Comparison of ENCODE assay signal across 1 cellular context in the genomic region with DNA sequence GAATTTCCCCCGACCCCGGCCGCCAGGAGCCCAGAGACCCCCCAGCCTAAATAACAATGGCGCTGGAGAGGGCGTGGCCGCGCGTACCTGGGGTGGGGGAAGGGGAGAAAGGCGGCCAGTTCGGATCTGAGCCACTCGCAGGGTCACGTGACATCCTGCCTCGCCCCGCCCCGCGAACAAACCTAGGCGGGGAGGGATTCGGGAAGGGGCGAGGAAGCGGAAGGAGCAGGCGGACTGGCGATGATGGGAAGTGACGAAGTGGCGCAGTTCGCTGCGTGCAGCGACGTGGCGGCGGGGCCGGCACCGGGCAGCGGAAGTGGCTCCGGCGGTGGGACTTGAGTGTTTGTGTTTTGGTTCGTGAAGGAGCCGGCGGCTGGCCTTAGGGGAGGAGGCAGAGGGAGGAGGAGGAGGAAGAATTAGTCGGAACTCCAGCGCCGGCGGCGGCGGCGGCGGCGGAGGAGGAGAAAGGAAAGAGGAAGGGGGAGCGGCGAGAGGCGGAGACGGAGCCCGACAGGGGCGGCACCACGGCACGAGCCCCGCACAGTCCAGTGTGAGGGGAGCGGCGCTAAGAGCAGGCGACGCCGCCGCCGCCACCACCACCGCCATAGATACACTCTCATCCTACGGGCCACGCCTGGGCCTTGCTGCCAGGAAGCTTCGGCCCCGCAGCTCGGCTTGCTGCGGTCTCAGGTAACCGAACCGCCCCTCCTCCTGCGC.
TF ChIP-seq lines count a peak whose summit lies in the region.

A gene with protein sequence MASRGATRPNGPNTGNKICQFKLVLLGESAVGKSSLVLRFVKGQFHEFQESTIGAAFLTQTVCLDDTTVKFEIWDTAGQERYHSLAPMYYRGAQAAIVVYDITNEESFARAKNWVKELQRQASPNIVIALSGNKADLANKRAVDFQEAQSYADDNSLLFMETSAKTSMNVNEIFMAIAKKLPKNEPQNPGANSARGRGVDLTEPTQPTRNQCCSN (plus strand): TSS at position 266 of the 717 bp plus-strand sequence. CDS start 3,802 bp downstream, outside the sequence.

TF ChIP-seq in K562, 482 proteins besides CTCF, POLR2A, EP300 and RAD21 (continued from another document and continues in another):
- TF ChIP-seq, protein P1, sequence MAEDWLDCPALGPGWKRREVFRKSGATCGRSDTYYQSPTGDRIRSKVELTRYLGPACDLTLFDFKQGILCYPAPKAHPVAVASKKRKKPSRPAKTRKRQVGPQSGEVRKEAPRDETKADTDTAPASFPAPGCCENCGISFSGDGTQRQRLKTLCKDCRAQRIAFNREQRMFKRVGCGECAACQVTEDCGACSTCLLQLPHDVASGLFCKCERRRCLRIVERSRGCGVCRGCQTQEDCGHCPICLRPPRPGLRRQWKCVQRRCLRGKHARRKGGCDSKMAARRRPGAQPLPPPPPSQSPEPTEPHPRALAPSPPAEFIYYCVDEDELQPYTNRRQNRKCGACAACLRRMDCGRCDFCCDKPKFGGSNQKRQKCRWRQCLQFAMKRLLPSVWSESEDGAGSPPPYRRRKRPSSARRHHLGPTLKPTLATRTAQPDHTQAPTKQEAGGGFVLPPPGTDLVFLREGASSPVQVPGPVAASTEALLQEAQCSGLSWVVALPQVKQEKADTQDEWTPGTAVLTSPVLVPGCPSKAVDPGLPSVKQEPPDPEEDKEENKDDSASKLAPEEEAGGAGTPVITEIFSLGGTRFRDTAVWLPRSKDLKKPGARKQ (CRISPR knock-in tag; IDR thresholded peaks at IDR 0.05): no peak
- TF ChIP-seq, protein P2, sequence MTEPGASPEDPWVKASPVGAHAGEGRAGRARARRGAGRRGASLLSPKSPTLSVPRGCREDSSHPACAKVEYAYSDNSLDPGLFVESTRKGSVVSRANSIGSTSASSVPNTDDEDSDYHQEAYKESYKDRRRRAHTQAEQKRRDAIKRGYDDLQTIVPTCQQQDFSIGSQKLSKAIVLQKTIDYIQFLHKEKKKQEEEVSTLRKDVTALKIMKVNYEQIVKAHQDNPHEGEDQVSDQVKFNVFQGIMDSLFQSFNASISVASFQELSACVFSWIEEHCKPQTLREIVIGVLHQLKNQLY (CRISPR knock-in tag; conservative IDR thresholded peaks at IDR 0.05): 0 out of 4 replicates have a peak, but pooled peaks of 1 of the 2 experiments have one; percentile 1
- TF ChIP-seq, protein P3, sequence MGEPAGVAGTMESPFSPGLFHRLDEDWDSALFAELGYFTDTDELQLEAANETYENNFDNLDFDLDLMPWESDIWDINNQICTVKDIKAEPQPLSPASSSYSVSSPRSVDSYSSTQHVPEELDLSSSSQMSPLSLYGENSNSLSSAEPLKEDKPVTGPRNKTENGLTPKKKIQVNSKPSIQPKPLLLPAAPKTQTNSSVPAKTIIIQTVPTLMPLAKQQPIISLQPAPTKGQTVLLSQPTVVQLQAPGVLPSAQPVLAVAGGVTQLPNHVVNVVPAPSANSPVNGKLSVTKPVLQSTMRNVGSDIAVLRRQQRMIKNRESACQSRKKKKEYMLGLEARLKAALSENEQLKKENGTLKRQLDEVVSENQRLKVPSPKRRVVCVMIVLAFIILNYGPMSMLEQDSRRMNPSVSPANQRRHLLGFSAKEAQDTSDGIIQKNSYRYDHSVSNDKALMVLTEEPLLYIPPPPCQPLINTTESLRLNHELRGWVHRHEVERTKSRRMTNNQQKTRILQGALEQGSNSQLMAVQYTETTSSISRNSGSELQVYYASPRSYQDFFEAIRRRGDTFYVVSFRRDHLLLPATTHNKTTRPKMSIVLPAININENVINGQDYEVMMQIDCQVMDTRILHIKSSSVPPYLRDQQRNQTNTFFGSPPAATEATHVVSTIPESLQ (CRISPR knock-in tag; IDR thresholded peaks at IDR 0.05): 0 out of 2 replicates have a peak, but pooled peaks have one; percentile 32
- TF ChIP-seq TAF9B (IDR thresholded peaks at IDR 0.05; ENCODE audit: partially characterized antibody) (peak; percentile 90), PHF21A (IDR thresholded peaks at IDR 0.05; ENCODE audit: borderline replicate concordance, low read depth) (no peak; the same call in 1 of the 2 replicates), TRIM24 (IDR thresholded peaks at IDR 0.05) (peak in 1 of 2 experiments; percentile 89; a peak in 2 of 4 replicates), ZSCAN32 (CRISPR knock-in tag; IDR thresholded peaks at IDR 0.05) (0 out of 2 replicates have a peak, but pooled peaks have one; percentile 54), CREBBP (IDR thresholded peaks at IDR 0.05; ENCODE audit: low read depth, low read length) (no peak), MTA2 (IDR thresholded peaks at IDR 0.05; ENCODE audit: low read depth) (no peak), NFIC (IDR thresholded peaks at IDR 0.05) (peak; percentile 21; the same call in 1 of the 2 replicates), ZNF695 (CRISPR knock-in tag; IDR thresholded peaks at IDR 0.05) (no peak), KLF16 (IDR thresholded peaks at IDR 0.05) (0 out of 2 replicates have a peak, but pooled peaks have one; percentile 50), KLF1 (tag; IDR thresholded peaks at IDR 0.05) (peak; percentile 92), ZNF780A (CRISPR knock-in tag; IDR thresholded peaks at IDR 0.05) (no peak), SMAD1 (IDR thresholded peaks at IDR 0.05; ENCODE audit: low read depth, low read length, partially characterized antibody) (peak; percentile 44), PURB (CRISPR knock-in tag; IDR thresholded peaks at IDR 0.05; ENCODE audit: low read depth) (no peak), KDM5B (IDR thresholded peaks at IDR 0.05; ENCODE audit: insufficient replicate concordance, low read depth, low read length) (peak; percentile 74), HDAC2 (IDR thresholded peaks at IDR 0.05) (0 out of 2 replicates have a peak, but pooled peaks have one; percentile 35), FOXA3 (CRISPR knock-in tag; conservative IDR thresholded peaks at IDR 0.05 in 1 of 2, IDR thresholded peaks at IDR 0.05 in 1 of 2) (peak in 1 of 2 experiments; percentile 59; a peak in 1 of 4 replicates), PPARD (CRISPR knock-in tag; IDR thresholded peaks at IDR 0.05) (no peak), CBX3 (IDR thresholded peaks at IDR 0.05; ENCODE audit: borderline replicate concordance in 1 of 2, low read length in 2 of 2) (peak in 1 of 2 experiments; percentile 66; a peak in 1 of 3 replicates), HDAC6 (IDR thresholded peaks at IDR 0.05; ENCODE audit: low read depth, low read length) (no peak), FOXK2 (conservative IDR thresholded peaks at IDR 0.05 in 1 of 2, IDR thresholded peaks at IDR 0.05 in 1 of 2; ENCODE audit: low read depth in 2 of 2) (peak; percentile 91 to 97), DMBX1 (CRISPR knock-in tag; IDR thresholded peaks at IDR 0.05; ENCODE audit: borderline replicate concordance) (no peak; the same call in 1 of the 2 replicates), CCNT2 (IDR thresholded peaks at IDR 0.05; ENCODE audit: borderline replicate concordance, extremely low read depth, insufficient read length, low read depth, low read length) (peak; percentile 67)
- TF ChIP-seq, protein P4, sequence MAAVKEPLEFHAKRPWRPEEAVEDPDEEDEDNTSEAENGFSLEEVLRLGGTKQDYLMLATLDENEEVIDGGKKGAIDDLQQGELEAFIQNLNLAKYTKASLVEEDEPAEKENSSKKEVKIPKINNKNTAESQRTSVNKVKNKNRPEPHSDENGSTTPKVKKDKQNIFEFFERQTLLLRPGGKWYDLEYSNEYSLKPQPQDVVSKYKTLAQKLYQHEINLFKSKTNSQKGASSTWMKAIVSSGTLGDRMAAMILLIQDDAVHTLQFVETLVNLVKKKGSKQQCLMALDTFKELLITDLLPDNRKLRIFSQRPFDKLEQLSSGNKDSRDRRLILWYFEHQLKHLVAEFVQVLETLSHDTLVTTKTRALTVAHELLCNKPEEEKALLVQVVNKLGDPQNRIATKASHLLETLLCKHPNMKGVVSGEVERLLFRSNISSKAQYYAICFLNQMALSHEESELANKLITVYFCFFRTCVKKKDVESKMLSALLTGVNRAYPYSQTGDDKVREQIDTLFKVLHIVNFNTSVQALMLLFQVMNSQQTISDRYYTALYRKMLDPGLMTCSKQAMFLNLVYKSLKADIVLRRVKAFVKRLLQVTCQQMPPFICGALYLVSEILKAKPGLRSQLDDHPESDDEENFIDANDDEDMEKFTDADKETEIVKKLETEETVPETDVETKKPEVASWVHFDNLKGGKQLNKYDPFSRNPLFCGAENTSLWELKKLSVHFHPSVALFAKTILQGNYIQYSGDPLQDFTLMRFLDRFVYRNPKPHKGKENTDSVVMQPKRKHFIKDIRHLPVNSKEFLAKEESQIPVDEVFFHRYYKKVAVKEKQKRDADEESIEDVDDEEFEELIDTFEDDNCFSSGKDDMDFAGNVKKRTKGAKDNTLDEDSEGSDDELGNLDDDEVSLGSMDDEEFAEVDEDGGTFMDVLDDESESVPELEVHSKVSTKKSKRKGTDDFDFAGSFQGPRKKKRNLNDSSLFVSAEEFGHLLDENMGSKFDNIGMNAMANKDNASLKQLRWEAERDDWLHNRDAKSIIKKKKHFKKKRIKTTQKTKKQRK (IDR thresholded peaks at IDR 0.05; ENCODE audit: borderline replicate concordance, low read depth, low read length): no peak
- TF ChIP-seq, protein P5, sequence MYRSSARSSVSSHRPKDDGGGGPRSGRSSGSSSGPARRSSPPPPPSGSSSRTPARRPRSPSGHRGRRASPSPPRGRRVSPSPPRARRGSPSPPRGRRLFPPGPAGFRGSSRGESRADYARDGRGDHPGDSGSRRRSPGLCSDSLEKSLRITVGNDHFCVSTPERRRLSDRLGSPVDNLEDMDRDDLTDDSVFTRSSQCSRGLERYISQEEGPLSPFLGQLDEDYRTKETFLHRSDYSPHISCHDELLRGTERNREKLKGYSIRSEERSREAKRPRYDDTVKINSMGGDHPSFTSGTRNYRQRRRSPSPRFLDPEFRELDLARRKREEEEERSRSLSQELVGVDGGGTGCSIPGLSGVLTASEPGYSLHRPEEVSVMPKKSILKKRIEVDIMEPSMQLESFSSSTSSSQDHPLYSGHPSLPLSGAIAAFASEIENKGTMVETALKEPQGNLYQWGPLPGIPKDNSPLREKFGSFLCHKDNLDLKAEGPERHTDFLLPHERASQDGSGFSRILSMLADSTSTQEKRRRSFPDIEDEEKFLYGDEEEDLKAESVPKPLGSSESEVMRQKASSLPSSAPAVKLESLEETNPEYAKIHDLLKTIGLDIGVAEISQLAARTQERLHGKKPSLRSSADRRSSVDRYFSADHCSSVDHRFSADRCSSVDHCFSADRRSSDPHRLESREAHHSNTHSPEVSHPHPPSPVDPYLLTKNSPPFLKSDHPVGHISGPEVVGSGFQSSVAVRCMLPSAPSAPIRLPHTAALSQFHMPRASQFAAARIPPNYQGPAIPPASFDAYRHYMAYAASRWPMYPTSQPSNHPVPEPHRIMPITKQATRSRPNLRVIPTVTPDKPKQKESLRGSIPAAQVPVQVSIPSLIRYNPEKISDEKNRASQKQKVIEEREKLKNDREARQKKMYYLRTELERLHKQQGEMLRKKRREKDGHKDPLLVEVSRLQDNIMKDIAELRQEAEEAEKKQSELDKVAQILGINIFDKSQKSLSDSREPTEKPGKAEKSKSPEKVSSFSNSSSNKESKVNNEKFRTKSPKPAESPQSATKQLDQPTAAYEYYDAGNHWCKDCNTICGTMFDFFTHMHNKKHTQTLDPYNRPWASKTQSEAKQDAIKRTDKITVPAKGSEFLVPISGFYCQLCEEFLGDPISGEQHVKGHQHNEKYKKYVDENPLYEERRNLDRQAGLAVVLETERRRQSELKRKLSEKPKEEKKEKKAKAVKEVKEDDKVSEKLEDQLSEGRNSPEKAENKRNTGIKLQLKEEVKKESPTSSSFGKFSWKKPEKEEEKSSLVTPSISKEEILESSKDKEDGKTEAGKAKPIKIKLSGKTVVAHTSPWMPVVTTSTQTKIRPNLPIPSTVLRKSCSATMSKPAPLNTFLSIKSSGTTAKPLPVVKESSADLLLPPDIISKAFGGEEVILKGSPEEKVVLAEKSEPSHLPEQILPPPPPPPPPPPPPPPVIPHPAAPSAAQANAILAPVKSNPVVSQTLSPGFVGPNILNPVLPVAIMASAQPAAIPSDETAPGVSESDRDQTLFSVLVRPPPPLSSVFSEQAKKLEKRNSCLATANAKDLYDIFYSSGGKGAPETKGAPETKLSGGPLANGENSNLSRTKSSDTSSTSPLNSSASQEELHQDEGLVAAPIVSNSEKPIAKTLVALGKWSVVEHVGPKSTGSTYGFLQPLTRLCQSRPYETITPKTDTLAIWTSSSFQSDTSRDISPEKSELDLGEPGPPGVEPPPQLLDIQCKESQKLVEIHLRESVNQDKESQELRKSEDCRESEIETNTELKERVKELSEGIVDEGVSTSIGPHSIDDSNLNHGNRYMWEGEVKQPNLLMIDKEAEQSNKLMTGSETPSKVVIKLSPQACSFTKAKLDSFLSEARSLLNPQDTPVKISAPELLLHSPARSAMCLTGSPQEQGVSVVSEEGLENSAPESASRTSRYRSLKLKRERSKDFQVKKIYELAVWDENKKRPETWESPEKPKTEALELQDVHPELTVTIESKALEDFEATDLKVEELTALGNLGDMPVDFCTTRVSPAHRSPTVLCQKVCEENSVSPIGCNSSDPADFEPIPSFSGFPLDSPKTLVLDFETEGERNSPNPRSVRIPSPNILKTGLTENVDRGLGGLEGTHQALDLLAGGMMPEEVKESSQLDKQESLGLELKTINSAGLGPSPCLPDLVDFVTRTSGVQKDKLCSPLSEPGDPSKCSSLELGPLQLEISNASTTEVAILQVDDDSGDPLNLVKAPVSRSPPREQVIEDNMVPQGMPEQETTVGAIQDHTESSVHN (IDR thresholded peaks at IDR 0.05; ENCODE audit: borderline replicate concordance in 1 of 2, low read depth in 1 of 2): peak in 1 of 2 experiments; percentile 54; a peak in 1 of 4 replicates
- TF ChIP-seq, protein P6, sequence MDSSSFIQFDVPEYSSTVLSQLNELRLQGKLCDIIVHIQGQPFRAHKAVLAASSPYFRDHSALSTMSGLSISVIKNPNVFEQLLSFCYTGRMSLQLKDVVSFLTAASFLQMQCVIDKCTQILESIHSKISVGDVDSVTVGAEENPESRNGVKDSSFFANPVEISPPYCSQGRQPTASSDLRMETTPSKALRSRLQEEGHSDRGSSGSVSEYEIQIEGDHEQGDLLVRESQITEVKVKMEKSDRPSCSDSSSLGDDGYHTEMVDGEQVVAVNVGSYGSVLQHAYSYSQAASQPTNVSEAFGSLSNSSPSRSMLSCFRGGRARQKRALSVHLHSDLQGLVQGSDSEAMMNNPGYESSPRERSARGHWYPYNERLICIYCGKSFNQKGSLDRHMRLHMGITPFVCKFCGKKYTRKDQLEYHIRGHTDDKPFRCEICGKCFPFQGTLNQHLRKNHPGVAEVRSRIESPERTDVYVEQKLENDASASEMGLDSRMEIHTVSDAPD (CRISPR knock-in tag; IDR thresholded peaks at IDR 0.05): no peak
- TF ChIP-seq, protein P7, sequence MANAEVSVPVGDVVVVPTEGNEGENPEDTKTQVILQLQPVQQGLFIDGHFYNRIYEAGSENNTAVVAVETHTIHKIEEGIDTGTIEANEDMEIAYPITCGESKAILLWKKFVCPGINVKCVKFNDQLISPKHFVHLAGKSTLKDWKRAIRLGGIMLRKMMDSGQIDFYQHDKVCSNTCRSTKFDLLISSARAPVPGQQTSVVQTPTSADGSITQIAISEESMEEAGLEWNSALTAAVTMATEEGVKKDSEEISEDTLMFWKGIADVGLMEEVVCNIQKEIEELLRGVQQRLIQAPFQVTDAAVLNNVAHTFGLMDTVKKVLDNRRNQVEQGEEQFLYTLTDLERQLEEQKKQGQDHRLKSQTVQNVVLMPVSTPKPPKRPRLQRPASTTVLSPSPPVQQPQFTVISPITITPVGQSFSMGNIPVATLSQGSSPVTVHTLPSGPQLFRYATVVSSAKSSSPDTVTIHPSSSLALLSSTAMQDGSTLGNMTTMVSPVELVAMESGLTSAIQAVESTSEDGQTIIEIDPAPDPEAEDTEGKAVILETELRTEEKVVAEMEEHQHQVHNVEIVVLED (CRISPR knock-in tag; IDR thresholded peaks at IDR 0.05): peak; percentile 96
